2 cellular contexts compared by ENCODE assay signal in the genomic region with DNA sequence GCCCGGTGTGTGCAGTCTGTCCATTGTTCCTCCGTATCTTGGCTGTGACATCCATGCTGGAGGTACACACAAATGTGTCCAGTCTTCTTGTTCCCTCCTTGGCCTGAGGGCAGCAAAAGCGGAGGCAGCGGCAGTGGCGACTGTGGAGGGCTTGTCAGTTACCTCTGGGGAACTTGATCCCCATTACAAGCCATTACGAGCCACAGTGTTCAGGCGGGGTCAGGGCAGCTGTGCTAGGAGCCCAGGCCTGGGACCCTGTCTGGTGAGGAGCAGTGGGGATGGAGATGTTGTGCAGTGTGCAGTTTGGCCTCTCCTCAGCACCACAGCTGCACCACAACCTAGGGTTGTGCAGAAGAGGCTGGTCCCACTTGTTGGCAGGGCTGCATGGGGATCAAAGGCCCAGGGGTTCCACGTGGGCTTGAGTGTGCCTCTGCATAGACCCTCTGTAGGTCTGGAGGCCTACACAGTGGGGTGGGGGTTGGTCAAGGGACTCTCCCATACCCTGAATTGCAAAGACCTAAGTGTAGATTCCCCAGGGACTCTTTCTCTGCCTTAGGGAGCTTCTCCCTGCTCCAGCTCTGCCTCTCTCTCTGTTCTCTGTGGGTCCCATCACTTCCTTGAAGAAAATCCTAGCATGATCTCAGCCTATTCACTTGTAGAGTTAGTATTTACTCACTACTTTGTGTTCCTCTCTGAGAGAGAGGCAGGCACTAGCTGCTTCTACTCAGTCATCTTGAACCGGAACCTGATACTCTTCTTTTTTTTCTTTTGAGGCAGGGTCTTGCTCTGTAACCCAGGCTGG.
TF ChIP-seq lines count a peak whose summit lies in the region.

No MANE protein-coding gene starts in this region.

TF ChIP-seq in SK-N-SH, 30 proteins besides CTCF, POLR2A, EP300 and RAD21 (continued from another document):
- TF ChIP-seq SMC3 (IDR thresholded peaks at IDR 0.05; ENCODE audit: low read depth, low read length) (no peak), ELF1 (IDR thresholded peaks at IDR 0.05) (no peak), JUND (IDR thresholded peaks at IDR 0.05) (no peak), IRF3 (IDR thresholded peaks at IDR 0.05; ENCODE audit: low read depth, low read length) (no peak), GABPA (IDR thresholded peaks at IDR 0.05; ENCODE audit: low read depth) (no peak), GATA2 (CRISPR knock-in tag; IDR thresholded peaks at IDR 0.05) (no peak)

TF ChIP-seq in SK-N-SH treated with all-trans-retinoic acid at 6 μM for 48 hours, 23 proteins besides CTCF, POLR2A, EP300 and RAD21 (continued from another document):
- TF ChIP-seq PATZ1 (CRISPR knock-in tag; IDR thresholded peaks at IDR 0.05; ENCODE audit: borderline replicate concordance) (no peak), ZNF565 (CRISPR knock-in tag; conservative IDR thresholded peaks at IDR 0.05; ENCODE audit: low read depth) (no peak), SNAI2 (CRISPR knock-in tag; IDR thresholded peaks at IDR 0.05) (no peak)
